In genomic region chr5:16489322-16489791, GRCh38 we compare ENCODE assay signal across 9 cellular contexts. TPM values are rescaled to one million over a fixed set of nuclear protein-coding genes. Genes with fewer than 3 reads are reported as not detected.
DNase-seq lines count a peak whose midpoint lies in the region; ATAC-seq, FAIRE-seq and TF ChIP-seq lines count a peak whose summit lies in the region.
"Had no signal": no experiment of that assay in that cellular context is flagged by ENCODE, and none has a peak within 500 bp of the region (broad histone marks: within the 10 kb centered on the region; RNA-seq: fewer than 3 reads in every experiment).

No MANE protein-coding gene starts in this region.

- FAIRE-seq in urothelium cell line (lab: Jason Lieb, UNC) = no peak
- FAIRE-seq: GM18507 had no signal

- ATAC-seq in HG03342 (IDR thresholded peaks at IDR 0.05; ENCODE audit: unreplicated experiment) (peak; percentile 65), left lung (peak; percentile 78)

- TF ChIP-seq POLR2A in breast epithelium (IDR thresholded peaks at IDR 0.05) = no peak

- in situ Hi-C loops in ACHN (cut with HindIII; ENCODE audit: low pct_ligation_motif_present, low pct_unique_long_range_greater_than_20kb, low sequenced_read_pairs) = no loop called here
- in situ Hi-C loops in GM13977 (cut with MboI; ENCODE audit: low pct_unique_long_range_greater_than_20kb, low sequenced_read_pairs, unreplicated experiment) = no loop called here

- peak; percentile 52 for TF ChIP-seq CTCF in GM13977 (IDR thresholded peaks at IDR 0.05; ENCODE audit: extremely low read depth, insufficient read depth, missing control alignments)
- peak; percentile 68 to 81 (median 72) for TF ChIP-seq CTCF in breast epithelium (IDR thresholded peaks at IDR 0.05)
- TF ChIP-seq CTCF in left lung (IDR thresholded peaks at IDR 0.05) = peak; percentile 59 to 60

- H3K36me3 ChIP-seq in breast epithelium (no peaks in the 10 kb centered on the region), left lung (no peaks in the 10 kb centered on the region)

- H3K4me3 ChIP-seq in breast epithelium (no peak overlapping the region), left lung (no peak overlapping the region)

- H3K9me3 ChIP-seq in breast epithelium = no peaks in the 10 kb centered on the region
- peaks cover 0 to 1% of the 10 kb centered on the region in 2 donors for H3K9me3 ChIP-seq in left lung

- DNase-seq in ACHN = peak; percentile 54
- DNase-seq in GM13977 (ENCODE audit: low spot score) = peak; percentile 26
- peak; percentile 67 for DNase-seq in NCI-H774 (lab: John Stamatoyannopoulos, UW)
- DNase-seq in breast epithelium (ENCODE audit: low spot score in 2 of 2) = no peak
- no peak for DNase-seq in left lung
- peak; percentile 46 for DNase-seq in urothelium cell line (ENCODE audit: low spot score)
- no peak for DNase-seq in UCSD-AML1 (lab: John Stamatoyannopoulos, UW; ENCODE audit: unreplicated experiment)

- H3K27me3 ChIP-seq in breast epithelium (no peaks in the 10 kb centered on the region), left lung (no peaks in the 10 kb centered on the region)

- intact Hi-C loops in breast epithelium (cut with DNase I; ENCODE audit: low total_unique reads) = loop anchor here (10.0 kb wide), 1 partner anchor 175 kb away; no protein-coding TSS in a partner anchor
- intact Hi-C loops in left lung (cut with DNase I) = no loop called here

- H3K4me1 ChIP-seq in breast epithelium (peaks cover 0 to 16% of the 10 kb centered on the region in 2 donors), left lung (peaks cover 0 to 7% of the 10 kb centered on the region in 2 donors)

- no peak overlapping the region for H3K27ac ChIP-seq in breast epithelium
- H3K27ac ChIP-seq in left lung = no peak overlapping the region

RNA-seq across cellular contexts. Expression of gene ZNF622, which starts 23.8 kb away (rescaled TPM):
- total RNA-seq in breast epithelium (10 to 100 TPM; 27.9 to 37.6 (median 31.3) TPM), left lung (10 to 100 TPM; 24.2 to 29.5 TPM)

Comparison
In these comparisons a context has a peak if more than half of its experiments do, and no peak if none do; other contexts are left out.
1. DNase-seq: peak in ACHN (single experiment), GM13977 (single experiment), NCI-H774 (single experiment) and urothelium cell line (single experiment); none in breast epithelium (0 of 2), left lung (0 of 2) and UCSD-AML1 (single experiment).
2. Peak in every context shown above with its lines, with median percentiles within 50 percentile points of each other: CTCF ChIP-seq.